Comparison of ENCODE assay signal across 8 cellular contexts in the genomic region with DNA sequence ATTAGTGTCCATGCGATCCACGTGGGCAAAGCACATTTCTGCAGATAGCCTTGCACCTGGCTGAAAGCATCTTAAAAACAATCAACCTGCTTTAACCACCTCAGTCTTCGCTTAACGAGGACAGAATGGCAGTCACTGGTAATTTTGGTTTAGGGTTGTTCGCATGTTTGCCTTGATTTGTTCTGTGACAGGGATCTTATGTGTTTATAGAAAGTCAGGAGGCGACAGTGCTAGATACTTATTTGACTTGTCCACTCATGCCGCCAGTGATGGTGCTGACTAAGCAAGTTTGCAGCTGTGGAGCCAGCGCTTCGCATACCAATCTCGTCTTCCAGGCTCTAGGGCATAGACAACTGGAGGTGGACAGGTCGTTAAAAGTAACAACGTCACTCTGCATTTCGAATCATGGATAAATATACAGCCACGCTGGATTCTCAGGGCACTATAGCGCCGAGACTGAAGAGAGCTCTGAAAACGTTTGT. TPM values are rescaled to one million over a fixed set of nuclear protein-coding genes. Genes with fewer than 3 reads are reported as not detected.
DNase-seq lines count a peak whose midpoint lies in the region; ATAC-seq, FAIRE-seq and TF ChIP-seq lines count a peak whose summit lies in the region.

No MANE protein-coding gene starts in this region.

- H3K4me1 ChIP-seq in HUES6 (ENCODE audit: control insufficient read depth, insufficient read depth, low read length), result peaks cover 5% of the 10 kb centered on the region; the same call in 1 of the 2 replicates
- H3K4me1 ChIP-seq in ascending aorta, result peaks cover 2 to 8% of the 10 kb centered on the region in 2 donors
- H3K4me1 ChIP-seq in suprapubic skin, result peaks cover 34% of the 10 kb centered on the region

- no peak for DNase-seq in CD14-positive monocyte (ENCODE audit: low spot score)
- no peak for DNase-seq in ascending aorta (ENCODE audit: low spot score in 2 of 2)
- no peak for DNase-seq in left lobe of liver (ENCODE audit: low spot score)
- DNase-seq in suprapubic skin (ENCODE audit: low spot score in 2 of 2), result no peak
- no peak for DNase-seq in GDM1 (lab: John Stamatoyannopoulos, UW)
- no peak for DNase-seq in frontal cortex (ENCODE audit: low spot score in 2 of 2)

- TF ChIP-seq CTCF in CD14-positive monocyte (IDR thresholded peaks at IDR 0.05), result no peak
- no peak for TF ChIP-seq CTCF in ascending aorta (IDR thresholded peaks at IDR 0.05)
- no peak for TF ChIP-seq CTCF in suprapubic skin (IDR thresholded peaks at IDR 0.05)

- no peak overlapping the region for H3K9ac ChIP-seq in HUES6 (ENCODE audit: low read length)

- H3K36me3 ChIP-seq in HUES6 (ENCODE audit: control insufficient read depth, insufficient read depth, low read length) (peaks cover 8% of the 10 kb centered on the region), ascending aorta (no peaks in the 10 kb centered on the region), suprapubic skin (no peaks in the 10 kb centered on the region)

- H3K27me3 ChIP-seq in HUES6 (ENCODE audit: control insufficient read depth, insufficient read depth, low read length), result peaks cover 47% of the 10 kb centered on the region
- no peaks in the 10 kb centered on the region for H3K27me3 ChIP-seq in ascending aorta
- no peaks in the 10 kb centered on the region for H3K27me3 ChIP-seq in suprapubic skin

- peaks cover 0 to 13% (median 12%) of the 10 kb centered on the region in 3 donors for H3K27me3 Mint-ChIP-seq in CD14-positive monocyte (ENCODE audit: low read depth in 3 of 3)

- H3K9me3 Mint-ChIP-seq in CD14-positive monocyte, result peaks cover 0 to 2% (median 0%) of the 10 kb centered on the region in 7 donors

- no peak for TF ChIP-seq POLR2A in suprapubic skin (IDR thresholded peaks at IDR 0.05)

- no peak for TF ChIP-seq EP300 in suprapubic skin (IDR thresholded peaks at IDR 0.05)

- intact Hi-C loops in CD14-positive monocyte (cut with micrococcal nuclease), result no loop called here
- intact Hi-C loops in ascending aorta (cut with DNase I), result loop anchor here (1.0 to 10.0 kb wide), 4 partner anchors 68 to 654 kb away; a partner anchor contains a TSS

- H3K27ac Mint-ChIP-seq in CD14-positive monocyte, result no peak overlapping the region

- no peak for FAIRE-seq in frontal cortex (lab: Jason Lieb, UNC)

- H3K4me3 Mint-ChIP-seq in CD14-positive monocyte, result peak overlapping the region; percentile 98 to 99

- 9% methylated on average over 17 of the region's 17 CpGs for WGBS in suprapubic skin

- ATAC-seq in left lobe of liver, result peak; percentile 32
- no peak for ATAC-seq in HG02623 (IDR thresholded peaks at IDR 0.05; ENCODE audit: unreplicated experiment)

- H3K9me3 ChIP-seq in HUES6 (ENCODE audit: control insufficient read depth, insufficient read depth, low read depth, low read length), result no peaks in the 10 kb centered on the region
- no peaks in the 10 kb centered on the region for H3K9me3 ChIP-seq in ascending aorta
- H3K9me3 ChIP-seq in suprapubic skin, result no peaks in the 10 kb centered on the region

- peaks cover 33% of the 10 kb centered on the region for H3K4me1 Mint-ChIP-seq in CD14-positive monocyte

- peaks cover 0 to 3% of the 10 kb centered on the region in 2 donors for H3K36me3 Mint-ChIP-seq in CD14-positive monocyte

- H3K27ac ChIP-seq in HUES6 (ENCODE audit: low read depth, low read length) (no peak overlapping the region), ascending aorta (no peak overlapping the region), suprapubic skin (no peak overlapping the region)

- H3K4me3 ChIP-seq in HUES6 (ENCODE audit: low read depth, low read length), result peak overlapping the region; percentile 98
- peak overlapping the region; percentile 95 to 98 for H3K4me3 ChIP-seq in ascending aorta
- H3K4me3 ChIP-seq in suprapubic skin, result peak overlapping the region; percentile 67

RNA-seq across cellular contexts. Expression of a gene that starts 1.2 kb away (rescaled TPM):
- polyA plus RNA-seq in CD14-positive monocyte, result 10 to 100 TPM; 24.9 to 30.8 TPM
- total RNA-seq in ascending aorta, result 27.5 TPM
- total RNA-seq in left lobe of liver, result 2.6 TPM
- total RNA-seq in suprapubic skin, result 10 to 100 TPM; 27.7 to 76.0 (median 39.2) TPM
- total RNA-seq in frontal cortex, result 7.7 TPM
